14 cellular contexts compared by ENCODE assay signal in genomic region chr5:1342711-1343110, GRCh38. TPM values are rescaled to one million over a fixed set of nuclear protein-coding genes. Genes with fewer than 3 reads are reported as not detected.
A peak's percentile ranks its signal among the peaks of the same experiment; 100 is the strongest.
DNase-seq lines count a peak whose midpoint lies in the region; ATAC-seq and TF ChIP-seq lines count a peak whose summit lies in the region.
"Not testable (repeated sequence)": the region's sequence is repeated elsewhere in the genome, so short reads cannot be mapped to it uniquely, and the experiment has no call there.
"Had no signal": no experiment of that assay in that cellular context is flagged by ENCODE, and none has a peak within 500 bp of the region (broad histone marks: within the 10 kb centered on the region; RNA-seq: fewer than 3 reads in every experiment).

No MANE protein-coding gene starts in this region.

- H3K4me1 Mint-ChIP-seq in activated naive CD4-positive, alpha-beta T cell treated with anti-CD3 and anti-CD28 coated beads, Interleukin-2, amount 50 U/mL, for 24 hours = peaks cover 33% of the 10 kb centered on the region
- peaks cover 16 to 22% of the 10 kb centered on the region in 2 donors for H3K4me1 Mint-ChIP-seq in natural killer cell
- peaks cover 28 to 56% of the 10 kb centered on the region in 2 donors for H3K4me1 Mint-ChIP-seq in stimulated activated naive B cell treated with anti-CD40 and anti-IgM and Interleukin-4, amounts not matched to agents 10 μg/mL and 1 μg/mL and 100 μg/mL, for 72 hours

- not testable (repeated sequence) for H3K4me3 ChIP-seq in DND-41 (ENCODE audit: low read depth in 1 of 2, low read length in 2 of 2); WERI-Rb-1 (ENCODE audit: low read depth, low read length)

- peak overlapping the region; percentile 94 for H3K4me3 Mint-ChIP-seq in activated naive CD4-positive, alpha-beta T cell treated with anti-CD3 and anti-CD28 coated beads, Interleukin-2, amount 50 U/mL, for 24 hours
- H3K4me3 Mint-ChIP-seq in natural killer cell = peak overlapping the region; percentile 87
- H3K4me3 Mint-ChIP-seq in stimulated activated naive B cell treated with anti-CD40 and anti-IgM and Interleukin-4, amounts not matched to agents 10 μg/mL and 1 μg/mL and 100 μg/mL, for 72 hours = peak overlapping the region in 1 of 2 donors; percentile 63

- peaks cover 52% of the 10 kb centered on the region for H4K20me1 ChIP-seq in DND-41 (ENCODE audit: insufficient read depth, low read length)

- intact Hi-C loops in natural killer cell (cut with micrococcal nuclease) = not testable (repeated sequence)

- H3K9ac ChIP-seq in DND-41 (ENCODE audit: low read depth, low read length) = peak overlapping the region; percentile 86

- DNase-seq in DND-41; natural killer cell; stimulated activated naive B cell treated with anti-CD40 and anti-IgM and Interleukin-4, amounts not matched to agents 10 μg/mL and 1 μg/mL and 100 μg/mL, for 72 hours: not testable (repeated sequence)
- DNase-seq in MV-4-11 (lab: John Stamatoyannopoulos, UW) (peak; percentile 10), WERI-Rb-1 (peak; percentile 45), glomerular visceral epithelial cell (ENCODE audit: extremely low spot score) (peak; percentile 52)

- H3K27me3 Mint-ChIP-seq in activated naive CD4-positive, alpha-beta T cell treated with anti-CD3 and anti-CD28 coated beads, Interleukin-2, amount 50 U/mL, for 24 hours; natural killer cell (ENCODE audit: low read depth in 2 of 2); stimulated activated naive B cell treated with anti-CD40 and anti-IgM and Interleukin-4, amounts not matched to agents 10 μg/mL and 1 μg/mL and 100 μg/mL, for 72 hours: not testable (repeated sequence)

- H3K36me3 Mint-ChIP-seq in activated naive CD4-positive, alpha-beta T cell treated with anti-CD3 and anti-CD28 coated beads, Interleukin-2, amount 50 U/mL, for 24 hours = peaks cover 13% of the 10 kb centered on the region
- not testable (repeated sequence) for H3K36me3 Mint-ChIP-seq in natural killer cell
- peaks cover 29 to 43% of the 10 kb centered on the region in 2 donors for H3K36me3 Mint-ChIP-seq in stimulated activated naive B cell treated with anti-CD40 and anti-IgM and Interleukin-4, amounts not matched to agents 10 μg/mL and 1 μg/mL and 100 μg/mL, for 72 hours

- H3K4me2 ChIP-seq in DND-41 (ENCODE audit: insufficient read depth, low read length) = peak overlapping the region; percentile 87; the same call in 1 of the 2 replicates

- peaks cover 58% of the 10 kb centered on the region for H3K4me1 ChIP-seq in DND-41 (ENCODE audit: insufficient read depth, low read length)

- not testable (repeated sequence) for H3K9me3 ChIP-seq in DND-41 (ENCODE audit: insufficient read depth, low read length, severe bottlenecking); WERI-Rb-1 (ENCODE audit: severe bottlenecking)

- peaks cover 77% of the 10 kb centered on the region for H3K79me2 ChIP-seq in DND-41 (ENCODE audit: insufficient read depth, low read length)

- ATAC-seq in DND-41 (ENCODE audit: insufficient read depth, low read depth); natural killer cell; stimulated activated naive B cell treated with anti-CD40 and anti-IgM and Interleukin-4, amounts not matched to agents 10 μg/mL and 1 μg/mL and 100 μg/mL, for 72 hours (replicated peaks): not testable (repeated sequence)

- H3K27ac Mint-ChIP-seq in activated naive CD4-positive, alpha-beta T cell treated with anti-CD3 and anti-CD28 coated beads, Interleukin-2, amount 50 U/mL, for 24 hours = not testable (repeated sequence)
- H3K27ac Mint-ChIP-seq in natural killer cell = peak overlapping the region in 1 of 2 donors; percentile 38
- peak overlapping the region; percentile 47 for H3K27ac Mint-ChIP-seq in stimulated activated naive B cell treated with anti-CD40 and anti-IgM and Interleukin-4, amounts not matched to agents 10 μg/mL and 1 μg/mL and 100 μg/mL, for 72 hours

- not testable (repeated sequence) for H2AFZ ChIP-seq in DND-41 (ENCODE audit: low read depth, low read length)

- not testable (repeated sequence) for H3K27me3 ChIP-seq in DND-41 (ENCODE audit: insufficient read depth, low read length, poor library complexity); WERI-Rb-1 (ENCODE audit: insufficient read depth, low read depth, severe bottlenecking)

- not testable (repeated sequence) for H3K9me3 Mint-ChIP-seq in activated naive CD4-positive, alpha-beta T cell treated with anti-CD3 and anti-CD28 coated beads, Interleukin-2, amount 50 U/mL, for 24 hours; natural killer cell; stimulated activated naive B cell treated with anti-CD40 and anti-IgM and Interleukin-4, amounts not matched to agents 10 μg/mL and 1 μg/mL and 100 μg/mL, for 72 hours

- TF ChIP-seq CTCF in DND-41 (IDR thresholded peaks at IDR 0.05; ENCODE audit: borderline replicate concordance, extremely low read depth, low read length, poor library complexity, severe bottlenecking); WERI-Rb-1 (IDR thresholded peaks at IDR 0.05; ENCODE audit: low read depth, low read length); natural killer cell (IDR thresholded peaks at IDR 0.05): not testable (repeated sequence)

- H3K27ac ChIP-seq in DND-41 (ENCODE audit: low read length) = peak overlapping the region; percentile 40; the same call in 1 of the 2 replicates
- H3K27ac ChIP-seq in WERI-Rb-1 = peak overlapping the region; percentile 89

- H3K36me3 ChIP-seq in DND-41 (ENCODE audit: insufficient read depth, low read length) = peaks cover 63% of the 10 kb centered on the region
- H3K36me3 ChIP-seq in WERI-Rb-1 = peaks cover 58% of the 10 kb centered on the region

RNA-seq across cellular contexts. Expression of gene CLPTM1L, which starts 2.2 kb away (rescaled TPM):
- 100 to 1,000 TPM in 1 of 3 donors, 10 to 100 TPM in 2; 67.1 to 105 (median 97.5) TPM for total RNA-seq in natural killer cell

RNA-seq across cellular contexts. Expression of gene TERT, which starts 47.8 kb away (rescaled TPM):
- total RNA-seq in natural killer cell = not detected
- total RNA-seq: esophagus mucosa, GM23248, heart left ventricle, kidney epithelial cell, lung microvascular endothelial cell, occipital lobe, transverse colon had no signal
